In the genomic region with DNA sequence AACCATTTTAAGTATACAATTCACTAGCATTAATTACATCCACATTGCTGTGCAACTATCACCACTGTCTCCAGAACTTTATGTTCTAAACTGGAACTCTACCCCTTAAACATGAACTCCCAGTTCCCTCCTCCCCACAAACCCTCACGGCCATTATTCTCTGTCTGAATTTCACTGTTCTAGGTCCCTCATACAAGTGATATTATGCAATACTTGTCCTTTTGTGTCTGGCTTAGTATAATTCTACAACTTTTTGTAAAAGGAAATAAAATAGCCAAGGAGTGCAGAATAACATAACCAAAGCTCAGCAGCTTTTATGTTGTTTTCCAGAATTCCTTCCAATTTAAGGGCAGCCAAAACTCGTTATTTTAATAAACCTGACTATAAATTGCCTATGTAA, we compare ENCODE assay signal across 22 cellular contexts. TPM values are rescaled to one million over a fixed set of nuclear protein-coding genes. Genes with fewer than 3 reads are reported as not detected.
DNase-seq lines count a peak whose midpoint lies in the region; ATAC-seq, FAIRE-seq and TF ChIP-seq lines count a peak whose summit lies in the region.
"Had no signal": no experiment of that assay in that cellular context is flagged by ENCODE, and none has a peak within 500 bp of the region (broad histone marks: within the 10 kb centered on the region; RNA-seq: fewer than 3 reads in every experiment).

No MANE protein-coding gene starts in this region.

- H3K27ac ChIP-seq in HepG2 (ENCODE audit: extremely low read length, insufficient read depth, low read length) (no peak overlapping the region), right lobe of liver (no peak overlapping the region), SK-N-MC (peak overlapping the region; percentile 28; the same call in 1 of the 2 replicates), hepatocyte (no peak overlapping the region), neural progenitor cell (no peak overlapping the region)
- H3K27ac ChIP-seq: GM23248, SJSA1 had no signal

- intact Hi-C loops in HepG2 (cut with micrococcal nuclease; ENCODE audit: unreplicated experiment) (no loop called here), right lobe of liver (cut with DNase I) (no loop called here)

- H3K4me1 ChIP-seq in HepG2 (ENCODE audit: insufficient read depth, low read length), result no peaks in the 10 kb centered on the region
- H3K4me1 ChIP-seq in right lobe of liver, result no peaks in the 10 kb centered on the region
- H3K4me1 ChIP-seq in hepatocyte (ENCODE audit: insufficient read depth), result no peaks in the 10 kb centered on the region
- no peaks in the 10 kb centered on the region for H3K4me1 ChIP-seq in neural progenitor cell
- H3K4me1 ChIP-seq: HAP-1, SJSA1 had no signal

- H3K79me2 ChIP-seq in HepG2 (ENCODE audit: insufficient read depth, low read length), result no peaks in the 10 kb centered on the region
- no peaks in the 10 kb centered on the region for H3K79me2 ChIP-seq in hepatocyte
- no peaks in the 10 kb centered on the region for H3K79me2 ChIP-seq in neural progenitor cell (ENCODE audit: low read depth)

- peaks cover 39% of the 10 kb centered on the region for H3K36me3 Mint-ChIP-seq in activated CD4-positive, alpha-beta memory T cell treated with anti-CD3 and anti-CD28 coated beads, Interleukin-2, amount 10 ng/mL, durations not matched to agents 7 days and 5 days (ENCODE audit: low read depth)
- H3K36me3 Mint-ChIP-seq in neural progenitor cell, result peaks cover 30% of the 10 kb centered on the region

- FAIRE-seq in HepG2 (lab: Jason Lieb, UNC) (no peak), endometrium (lab: Jason Lieb, UNC) (peak; percentile 70)
- FAIRE-seq: D721Med, HTR-8/SVneo had no signal

- H3K36me3 ChIP-seq in HepG2 (replicated peaks in 1 of 2; ENCODE audit: control insufficient read depth in 1 of 2, insufficient read depth in 2 of 2, low read length in 2 of 2) (peaks cover 11 to 45% of the 10 kb centered on the region in 2 experiments; a peak in 4 of 5 replicates), right lobe of liver (peaks cover 0 to 16% (median 3%) of the 10 kb centered on the region in 4 donors), SK-N-MC (ENCODE audit: insufficient read depth, low read length) (peaks cover 26% of the 10 kb centered on the region), hepatocyte (replicated peaks; ENCODE audit: insufficient read depth, low read depth) (no peaks in the 10 kb centered on the region), neural progenitor cell (peaks cover 17% of the 10 kb centered on the region)

- H3K9me3 ChIP-seq in HepG2 (ENCODE audit: low read length) (no peaks in the 10 kb centered on the region), right lobe of liver (no peaks in the 10 kb centered on the region), SK-N-MC (ENCODE audit: low read depth, low read length) (no peaks in the 10 kb centered on the region), hepatocyte (ENCODE audit: low read depth) (no peaks in the 10 kb centered on the region), neural progenitor cell (ENCODE audit: low read depth) (no peaks in the 10 kb centered on the region)
- H3K9me3 ChIP-seq: HAP-1, SJSA1 had no signal

- TF ChIP-seq POLR2A in HepG2 (IDR thresholded peaks at IDR 0.05; ENCODE audit: insufficient read depth in 1 of 2, low read depth in 2 of 2, low read length in 2 of 2) (no peak), right lobe of liver (IDR thresholded peaks at IDR 0.05) (no peak)

- 95% methylated on average over 2 of the region's 2 CpGs for WGBS in HepG2 (ENCODE audit: low lambda C conversion rate)
- WGBS in right lobe of liver (ENCODE audit: insufficient coverage, low coverage, low lambda C conversion rate, missing lambda C conversion rate), result 80% methylated on average over 2 of the region's 2 CpGs
- WGBS in hepatocyte (ENCODE audit: low lambda C conversion rate, missing lambda C conversion rate), result 91% methylated on average over 2 of the region's 2 CpGs

- H3K27me3 ChIP-seq in HepG2 (ENCODE audit: control insufficient read depth in 1 of 2, insufficient read depth in 2 of 2, low read length in 2 of 2) (no peaks in the 10 kb centered on the region), right lobe of liver (no peaks in the 10 kb centered on the region), hepatocyte (no peaks in the 10 kb centered on the region), neural progenitor cell (no peaks in the 10 kb centered on the region)
- H3K27me3 ChIP-seq: SJSA1 had no signal

- no peaks in the 10 kb centered on the region for H4K20me1 ChIP-seq in HepG2 (ENCODE audit: insufficient read depth, low read length)
- no peaks in the 10 kb centered on the region for H4K20me1 ChIP-seq in hepatocyte (ENCODE audit: insufficient read depth, poor library complexity, severe bottlenecking)
- H4K20me1 ChIP-seq in neural progenitor cell (ENCODE audit: low read depth), result no peaks in the 10 kb centered on the region

- CTCF ChIA-PET in HepG2 (lab: Yijun Ruan, JAX; ENCODE audit: low intra/inter-chr PET ratio, low total read pairs), result no interaction called here
- CTCF ChIA-PET in activated CD4-positive, alpha-beta memory T cell treated with anti-CD3 and anti-CD28 coated beads, Interleukin-2, amount 10 ng/mL, durations not matched to agents 7 days and 5 days (lab: Charles Lee), result no interaction called here

- TF ChIP-seq CTCF in HepG2 (CRISPR knock-in tag; IDR thresholded peaks at IDR 0.05), result no peak
- no peak for TF ChIP-seq CTCF in right lobe of liver (IDR thresholded peaks at IDR 0.05)
- TF ChIP-seq CTCF in hepatocyte (IDR thresholded peaks at IDR 0.05; ENCODE audit: poor library complexity), result no peak
- TF ChIP-seq CTCF in neural progenitor cell (IDR thresholded peaks at IDR 0.05), result no peak

- H3K4me2 ChIP-seq in HepG2 (ENCODE audit: low read depth, low read length), result no peak overlapping the region
- no peak overlapping the region for H3K4me2 ChIP-seq in hepatocyte
- no peak overlapping the region for H3K4me2 ChIP-seq in neural progenitor cell

- no peaks in the 10 kb centered on the region for H3K4me1 Mint-ChIP-seq in activated CD4-positive, alpha-beta memory T cell treated with anti-CD3 and anti-CD28 coated beads, Interleukin-2, amount 10 ng/mL, durations not matched to agents 7 days and 5 days
- no peaks in the 10 kb centered on the region for H3K4me1 Mint-ChIP-seq in neural progenitor cell

- H3K9ac ChIP-seq in HepG2 (ENCODE audit: insufficient read depth, low read depth, low read length) (no peak overlapping the region), SK-N-MC (ENCODE audit: insufficient read length) (peak overlapping the region; percentile 1), neural progenitor cell (no peak overlapping the region)
- H3K9ac ChIP-seq: GM23248 had no signal

- TF ChIP-seq EP300 in HepG2 (IDR thresholded peaks at IDR 0.05; ENCODE audit: low read depth in 2 of 2, low read length in 2 of 2) (no peak), HepG2 (CRISPR knock-in tag; IDR thresholded peaks at IDR 0.05; ENCODE audit: borderline replicate concordance) (no peak)

- POLR2A ChIA-PET in HepG2 (lab: Yijun Ruan, JAX), result no interaction called here
- POLR2A ChIA-PET in activated CD4-positive, alpha-beta memory T cell treated with anti-CD3 and anti-CD28 coated beads, Interleukin-2, amount 10 ng/mL, durations not matched to agents 7 days and 5 days (lab: Charles Lee), result no interaction called here

- H3K9me2 ChIP-seq in hepatocyte (replicated peaks; ENCODE audit: insufficient read depth), result no peaks in the 10 kb centered on the region

- no peaks in the 10 kb centered on the region for H3F3A ChIP-seq in neural progenitor cell (ENCODE audit: low read depth)

- H3K4me3 Mint-ChIP-seq in activated CD4-positive, alpha-beta memory T cell treated with anti-CD3 and anti-CD28 coated beads, Interleukin-2, amount 10 ng/mL, durations not matched to agents 7 days and 5 days, result no peak overlapping the region
- H3K4me3 Mint-ChIP-seq in neural progenitor cell, result no peak overlapping the region
- H3K4me3 Mint-ChIP-seq: HFFc6 had no signal

- H3K27ac Mint-ChIP-seq in activated CD4-positive, alpha-beta memory T cell treated with anti-CD3 and anti-CD28 coated beads, Interleukin-2, amount 10 ng/mL, durations not matched to agents 7 days and 5 days, result no peak overlapping the region
- H3K27ac Mint-ChIP-seq in neural progenitor cell, result no peak overlapping the region
- H3K27ac Mint-ChIP-seq: HFFc6 had no signal

- ATAC-seq in HepG2, result no peak
- ATAC-seq in right lobe of liver, result no peak

- H3K4me3 ChIP-seq in HepG2 (replicated peaks in 1 of 3; ENCODE audit: insufficient read depth in 1 of 3, low read depth in 2 of 3, low read length in 3 of 3) (no peak overlapping the region), right lobe of liver (no peak overlapping the region), SK-N-MC (no peak overlapping the region), hepatocyte (no peak overlapping the region), neural progenitor cell (no peak overlapping the region)
- H3K4me3 ChIP-seq: GM23248, HAP-1, SJSA1 had no signal

- H3K27me3 Mint-ChIP-seq in activated CD4-positive, alpha-beta memory T cell treated with anti-CD3 and anti-CD28 coated beads, Interleukin-2, amount 10 ng/mL, durations not matched to agents 7 days and 5 days, result no peaks in the 10 kb centered on the region
- H3K27me3 Mint-ChIP-seq in neural progenitor cell (ENCODE audit: insufficient read depth, low read depth), result peaks cover 3% of the 10 kb centered on the region

- TF ChIP-seq RAD21 in HepG2 (CRISPR knock-in tag; IDR thresholded peaks at IDR 0.05), result no peak

- DNase-seq in HepG2 (ENCODE audit: low spot score) (no peak), right lobe of liver (no peak), SK-N-MC (ENCODE audit: low read depth, low spot score) (no peak), NOMO-1 treated with dmso at 0.1 percent for 144 hours (lab: John Stamatoyannopoulos, UW; ENCODE audit: unreplicated experiment) (no peak), hepatocyte (ENCODE audit: low spot score) (no peak), neural progenitor cell (ENCODE audit: low spot score) (no peak)
- no peak for DNase-seq in activated CD4-positive, alpha-beta memory T cell treated with anti-CD3 and anti-CD28 coated beads, Interleukin-2, amount 10 ng/mL, durations not matched to agents 7 days and 5 days
- DNase-seq: 8988T; GM23248; HFFc6; NCI-H2029; NCI-H446 treated with DMSO at 0.1 percent for 48 hours; NCI-H526; NCI-H82; NK-92 treated with Interleukin-12 subunit alpha and Interleukin-12 subunit beta, amount 100 ng/mL, for 24 hours; Right ventricle myocardium superior; RPMI8226 had no signal

- no peaks in the 10 kb centered on the region for H3K9me3 Mint-ChIP-seq in activated CD4-positive, alpha-beta memory T cell treated with anti-CD3 and anti-CD28 coated beads, Interleukin-2, amount 10 ng/mL, durations not matched to agents 7 days and 5 days
- no peaks in the 10 kb centered on the region for H3K9me3 Mint-ChIP-seq in neural progenitor cell
- H3K9me3 Mint-ChIP-seq: HFFc6 had no signal

- H2AFZ ChIP-seq in HepG2 (ENCODE audit: low read length) (no peak overlapping the region), hepatocyte (no peak overlapping the region), neural progenitor cell (replicated peaks) (no peak overlapping the region)
- H2AFZ ChIP-seq: GM23248 had no signal

- in situ Hi-C loops in HepG2 (cut with HindIII; ENCODE audit: extremely low pct_ligation_motif_present, low pct_unique_long_range_greater_than_20kb), result no loop called here

- BruUV-seq in HepG2 (replicated peaks; lab: Mats Ljungman, UMichigan), result no TSS peak

RNA-seq across cellular contexts. Expression of a gene that starts 53.2 kb away (rescaled TPM):
- total RNA-seq in HepG2 (2016; rRNA removed; fragmentation: Illumina TruSeq; extraction: Trizol) (28.9 and 35.1 TPM in 2 replicates), right lobe of liver (10 to 100 TPM in 2 of 6 experiments, 1 to 10 TPM in 4; 7.6 to 10.3 (median 8.7) TPM), hepatocyte (27.4 and 28.6 TPM in 2 replicates), neural progenitor cell (ENCODE audit: low replicate concordance) (33.2 and 60.7 TPM in 2 replicates)
- total RNA-seq in HepG2 (2016; cell fraction: cytosol; rRNA removed; fragmentation: Illumina TruSeq; extraction: Trizol; ENCODE audit: low read depth), result 9.8 and 10.0 TPM in 2 replicates
- total RNA-seq in HepG2 (2016; cell fraction: insoluble cytoplasmic fraction; rRNA removed; fragmentation: Illumina TruSeq; extraction: Trizol), result 30.5 and 33.5 TPM in 2 replicates
- 12.6 and 14.1 TPM in 2 replicates for total RNA-seq in HepG2 (2016; cell fraction: membrane; rRNA removed; fragmentation: Illumina TruSeq; extraction: Trizol)
- total RNA-seq in HepG2 (2016; cell fraction: nucleus; rRNA removed; fragmentation: Illumina TruSeq; extraction: Trizol), result 34.6 and 35.0 TPM in 2 replicates
- polyA plus RNA-seq in HepG2 (2011; rRNA removed) (16.2 and 21.6 TPM in 2 replicates), hepatocyte (17.8 and 21.8 TPM in 2 replicates)
- polyA plus RNA-seq in HepG2 (2011; cell fraction: cytosol; rRNA removed), result 8.0 and 11.3 TPM in 2 replicates
- polyA plus RNA-seq in HepG2 (2011; cell fraction: nucleus; rRNA removed), result 10.3 and 12.8 TPM in 2 replicates
- 16.4 and 18.7 TPM in 2 replicates for polyA plus RNA-seq in HepG2 (2012)
- 2.3 and 2.6 TPM in 2 replicates for polyA plus RNA-seq in HepG2 (2016; cell fraction: cytosol; fragmentation: Illumina TruSeq; extraction: Trizol; ENCODE audit: low read depth)
- polyA plus RNA-seq in HepG2 (2016; cell fraction: insoluble cytoplasmic fraction; fragmentation: Illumina TruSeq; extraction: Trizol; ENCODE audit: low read depth), result 24.3 and 25.8 TPM in 2 replicates
- 5.0 and 5.9 TPM in 2 replicates for polyA plus RNA-seq in HepG2 (2016; cell fraction: membrane; fragmentation: Illumina TruSeq; extraction: Trizol; ENCODE audit: low read depth)
- polyA plus RNA-seq in HepG2 (2016; cell fraction: nucleus; fragmentation: Illumina TruSeq; extraction: Trizol; ENCODE audit: insufficient read depth, low read depth), result 25.5 and 28.5 TPM in 2 replicates
- polyA minus RNA-seq in HepG2 (2011; rRNA and poly(A)+ RNA removed; ENCODE audit: low replicate concordance), result 11.3 and 28.1 TPM in 2 replicates
- 8.7 and 10.2 TPM in 2 replicates for polyA minus RNA-seq in HepG2 (2011; cell fraction: cytosol; rRNA and poly(A)+ RNA removed)
- 34.2 and 35.9 TPM in 2 replicates for polyA minus RNA-seq in HepG2 (2011; cell fraction: nucleus; rRNA and poly(A)+ RNA removed)
- total RNA-seq in activated CD4-positive, alpha-beta memory T cell treated with anti-CD3 and anti-CD28 coated beads, Interleukin-2, amount 10 ng/mL, durations not matched to agents 7 days and 5 days, result 10 to 100 TPM; 22.0 to 23.3 TPM
